ENCODE assay signal across 18 cellular contexts in genomic region chr3:32593903-32594525, GRCh38. TPM values are rescaled to one million over a fixed set of nuclear protein-coding genes. Genes with fewer than 3 reads are reported as not detected.
DNase-seq lines count a peak whose midpoint lies in the region; ATAC-seq and TF ChIP-seq lines count a peak whose summit lies in the region.
"Had no signal": no experiment of that assay in that cellular context is flagged by ENCODE, and none has a peak within 500 bp of the region (broad histone marks: within the 10 kb centered on the region; RNA-seq: fewer than 3 reads in every experiment).

No MANE protein-coding gene starts in this region.

- no peaks in the 10 kb centered on the region for H3K36me3 ChIP-seq in osteoblast (ENCODE audit: insufficient read depth, low read length)
- H3K36me3 ChIP-seq: BLaER1 treated with 17β-estradiol and CSF1 and Interleukin-3, amounts not matched to agents 10 nM and 100 nM; uterus had no signal

- H3K4me3 Mint-ChIP-seq in osteocyte (ENCODE audit: unreplicated experiment): no peak overlapping the region
- H3K4me3 Mint-ChIP-seq: dendritic cell treated with granulocyte-macrophage colony-stimulating factor and Interleukin-4, amounts not matched to agents 40 ng/mL and 50 ng/mL, for 4 days; stimulated activated effector memory CD8-positive, alpha-beta T cell treated with anti-CD3 and anti-CD28 coated beads, Interleukin-12 subunit alpha, Interleukin-12 subunit beta, amount 100 ng/mL, for 72 hours had no signal

- H3K4me1 Mint-ChIP-seq in osteocyte (ENCODE audit: unreplicated experiment): peaks cover 35% of the 10 kb centered on the region
- H3K4me1 Mint-ChIP-seq: stimulated activated effector memory CD8-positive, alpha-beta T cell treated with anti-CD3 and anti-CD28 coated beads, Interleukin-12 subunit alpha, Interleukin-12 subunit beta, amount 100 ng/mL, for 72 hours had no signal

- no peaks in the 10 kb centered on the region for H3K4me1 ChIP-seq in osteoblast (ENCODE audit: insufficient read depth, low read length)
- H3K4me1 ChIP-seq: uterus had no signal

- peak overlapping the region; percentile 40 for H3K27ac Mint-ChIP-seq in osteocyte (ENCODE audit: unreplicated experiment)
- H3K27ac Mint-ChIP-seq: activated naive CD4-positive, alpha-beta T cell treated with anti-CD3 and anti-CD28 coated beads, Interleukin-2, amount 50 U/mL, for 72 hours; dendritic cell treated with granulocyte-macrophage colony-stimulating factor and Interleukin-4, amounts not matched to agents 40 ng/mL and 50 ng/mL, for 4 days; stimulated activated effector memory CD8-positive, alpha-beta T cell treated with anti-CD3 and anti-CD28 coated beads, Interleukin-12 subunit alpha, Interleukin-12 subunit beta, amount 100 ng/mL, for 72 hours had no signal

- H3K9me3 Mint-ChIP-seq in osteocyte (ENCODE audit: unreplicated experiment): no peaks in the 10 kb centered on the region
- H3K9me3 Mint-ChIP-seq: activated naive CD4-positive, alpha-beta T cell treated with anti-CD3 and anti-CD28 coated beads, Interleukin-2, amount 50 U/mL, for 72 hours; dendritic cell treated with granulocyte-macrophage colony-stimulating factor and Interleukin-4, amounts not matched to agents 40 ng/mL and 50 ng/mL, for 4 days; stimulated activated effector memory CD8-positive, alpha-beta T cell treated with anti-CD3 and anti-CD28 coated beads, Interleukin-12 subunit alpha, Interleukin-12 subunit beta, amount 100 ng/mL, for 72 hours had no signal

- TF ChIP-seq CTCF in epithelial cell of esophagus (IDR thresholded peaks at IDR 0.05; ENCODE audit: insufficient read depth, low read depth, low read length, missing control alignments) (no peak), osteocyte (IDR thresholded peaks at IDR 0.05) (no peak), osteoblast (IDR thresholded peaks at IDR 0.05; ENCODE audit: extremely low read depth, low read depth, low read length) (no peak)

- H3K9me3 ChIP-seq in osteoblast (ENCODE audit: low read depth, low read length): no peaks in the 10 kb centered on the region
- H3K9me3 ChIP-seq: BLaER1 treated with 17β-estradiol and CSF1 and Interleukin-3, amounts not matched to agents 10 nM and 100 nM; uterus had no signal

- H3K4me2 ChIP-seq in osteoblast (ENCODE audit: insufficient read depth, low read length): no peak overlapping the region

- no peaks in the 10 kb centered on the region for H3K27me3 Mint-ChIP-seq in osteocyte (ENCODE audit: unreplicated experiment)

- no peaks in the 10 kb centered on the region for H4K20me1 ChIP-seq in osteoblast (ENCODE audit: insufficient read depth, low read length)
- H4K20me1 ChIP-seq: BLaER1 treated with 17β-estradiol and CSF1 and Interleukin-3, amounts not matched to agents 10 nM and 100 nM had no signal

- DNase-seq in DMS79 treated with DMSO at 0.1 percent for 48 hours (lab: John Stamatoyannopoulos, UW) (peak; percentile 67), NCI-H226 (peak; percentile 60), epithelial cell of esophagus (ENCODE audit: low read depth) (peak; percentile 80), osteocyte (ENCODE audit: extremely low spot score, unreplicated experiment) (no peak), NCI-H82 treated with DMSO at 0.1 percent for 48 hours (lab: John Stamatoyannopoulos, UW; ENCODE audit: unreplicated experiment) (no peak), osteoblast (ENCODE audit: insufficient read length, low spot score, missing footprints) (no peak), NCI-H1105 (lab: John Stamatoyannopoulos, UW) (no peak)
- DNase-seq: activated CD8-positive, alpha-beta memory T cell treated with anti-CD3 and anti-CD28 coated beads, Interleukin-2, amount 50 U/mL, for 4 hours; DND-41; NCI-H2029; stimulated activated CD4-positive, alpha-beta T cell treated with anti-CD3 and anti-CD28 coated beads, Interleukin-4, amount 100 ng/mL, for 1 hour; uterus had no signal

- no peak overlapping the region for H3K27ac ChIP-seq in osteoblast (ENCODE audit: low read depth, low read length)
- H3K27ac ChIP-seq: BLaER1 treated with 17β-estradiol and CSF1 and Interleukin-3, amounts not matched to agents 10 nM and 100 nM; uterus; VCaP had no signal

- H3K36me3 Mint-ChIP-seq in osteocyte (ENCODE audit: unreplicated experiment): no peaks in the 10 kb centered on the region
- H3K36me3 Mint-ChIP-seq: activated naive CD4-positive, alpha-beta T cell treated with anti-CD3 and anti-CD28 coated beads, Interleukin-2, amount 50 U/mL, for 72 hours; stimulated activated effector memory CD8-positive, alpha-beta T cell treated with anti-CD3 and anti-CD28 coated beads, Interleukin-12 subunit alpha, Interleukin-12 subunit beta, amount 100 ng/mL, for 72 hours had no signal

- no peaks in the 10 kb centered on the region for H3K79me2 ChIP-seq in osteoblast (ENCODE audit: insufficient read depth, low read length)

- no peak for ATAC-seq in GM21737 (IDR thresholded peaks at IDR 0.05; ENCODE audit: unreplicated experiment)
- ATAC-seq: activated naive CD4-positive, alpha-beta T cell treated with anti-CD3 and anti-CD28 coated beads, Interleukin-2, amount 50 U/mL, for 72 hours; stimulated activated effector memory CD8-positive, alpha-beta T cell treated with anti-CD3 and anti-CD28 coated beads, Interleukin-12 subunit alpha, Interleukin-12 subunit beta, amount 100 ng/mL, for 72 hours had no signal

- no peak overlapping the region for H2AFZ ChIP-seq in osteoblast (ENCODE audit: low read length)

- H3K4me3 ChIP-seq in epithelial cell of esophagus (ENCODE audit: low read length) (no peak overlapping the region), osteoblast (ENCODE audit: insufficient read depth, low read length) (no peak overlapping the region)
- H3K4me3 ChIP-seq: BLaER1 treated with 17β-estradiol and CSF1 and Interleukin-3, amounts not matched to agents 10 nM and 100 nM; uterus had no signal

- H3K27me3 ChIP-seq in osteoblast (ENCODE audit: insufficient read depth, low read length): peaks cover 6% of the 10 kb centered on the region
- H3K27me3 ChIP-seq: BLaER1 treated with 17β-estradiol and CSF1 and Interleukin-3, amounts not matched to agents 10 nM and 100 nM; uterus had no signal

RNA-seq across cellular contexts. Expression of gene DYNC1LI1, which starts 23.4 kb away (rescaled TPM):
- 58.8 and 64.3 TPM in 2 replicates for total RNA-seq in osteocyte
- total RNA-seq in osteoblast: 34.4 and 38.0 TPM in 2 replicates

Comparison
In these comparisons a context has a peak if more than half of its experiments do, and no peak if none do; other contexts are left out.
1. DNase-seq: peak in DMS79 treated with DMSO at 0.1 percent for 48 hours (single experiment), NCI-H226 (single experiment) and epithelial cell of esophagus (single experiment); none in osteocyte (single experiment), NCI-H82 treated with DMSO at 0.1 percent for 48 hours (single experiment), osteoblast (single experiment) and NCI-H1105 (single experiment).